1 cellular context compared by ENCODE assay signal in the genomic region with DNA sequence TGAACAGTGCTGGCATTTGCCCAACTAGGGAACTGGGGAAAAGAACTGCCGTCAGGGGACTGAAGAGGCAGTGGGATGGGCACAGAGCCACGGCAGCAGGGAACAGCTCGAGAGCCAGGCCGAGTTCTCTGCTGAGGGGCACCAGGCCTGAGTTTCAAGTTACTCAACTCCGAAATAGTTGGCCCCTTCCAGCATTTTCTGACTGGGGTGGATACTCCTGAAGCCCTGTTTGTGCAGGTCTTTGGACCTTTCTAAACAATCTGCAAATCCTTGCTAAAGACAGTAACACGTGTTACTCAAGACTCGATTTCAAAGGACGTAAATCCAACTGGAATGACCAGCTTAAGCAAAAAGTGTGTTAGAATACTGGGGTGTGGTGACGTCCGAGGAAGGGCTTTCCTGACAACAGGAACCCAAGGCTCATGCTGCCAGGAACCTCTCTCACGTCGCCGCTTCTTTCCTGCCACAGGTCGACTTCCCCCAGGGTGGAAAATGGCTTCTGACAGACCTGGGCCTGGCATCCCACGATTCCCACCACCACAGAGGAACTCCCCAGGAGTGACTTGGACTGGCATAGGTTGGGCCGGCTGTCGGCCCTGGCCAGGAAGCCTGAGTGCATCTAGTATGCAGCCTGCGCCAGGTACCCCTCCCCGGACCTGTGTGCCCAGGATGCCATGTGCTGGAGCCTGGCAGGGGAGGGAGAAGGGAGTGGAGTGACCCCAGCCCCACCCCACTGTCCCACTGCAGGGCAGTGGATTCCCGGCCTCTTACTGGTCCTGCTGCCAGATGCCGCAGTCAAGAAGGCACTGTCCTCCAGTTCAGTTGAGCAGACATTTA.
TF ChIP-seq lines count a peak whose summit lies in the region.

No MANE protein-coding gene starts in this region.

TF ChIP-seq in SK-N-SH, 30 proteins besides CTCF, POLR2A, EP300 and RAD21 (continued from another document):
- no peak for TF ChIP-seq REST (IDR thresholded peaks at IDR 0.05; ENCODE audit: low read depth, low read length)
- TF ChIP-seq FOSL2 (IDR thresholded peaks at IDR 0.05; ENCODE audit: borderline replicate concordance, low read depth) = no peak
